Comparison of ENCODE assay signal across 26 cellular contexts in genomic region chr18:47779381-47779780, GRCh38.
DNase-seq lines count a peak whose midpoint lies in the region; ATAC-seq, FAIRE-seq and TF ChIP-seq lines count a peak whose summit lies in the region.
"Had no signal": no experiment of that assay in that cellular context is flagged by ENCODE, and none has a peak within 500 bp of the region (broad histone marks: within the 10 kb centered on the region; RNA-seq: fewer than 3 reads in every experiment).

No MANE protein-coding gene starts in this region.

- TF ChIP-seq POLR2A in HepG2 (IDR thresholded peaks at IDR 0.05; ENCODE audit: insufficient read depth in 1 of 2, low read depth in 2 of 2, low read length in 2 of 2): no peak
- no peak for TF ChIP-seq POLR2A in right lobe of liver (IDR thresholded peaks at IDR 0.05)

- in situ Hi-C loops in HepG2 (cut with HindIII; ENCODE audit: extremely low pct_ligation_motif_present, low pct_unique_long_range_greater_than_20kb): no loop called here

- no peak overlapping the region for H3K4me3 Mint-ChIP-seq in WTC11
- H3K4me3 Mint-ChIP-seq in stimulated activated effector memory CD8-positive, alpha-beta T cell treated with anti-CD3 and anti-CD28 coated beads, Interleukin-12 subunit alpha, Interleukin-12 subunit beta, amount 100 ng/mL, for 72 hours: no peak overlapping the region
- no peak overlapping the region for H3K4me3 Mint-ChIP-seq in CD4-positive, alpha-beta memory T cell
- H3K4me3 Mint-ChIP-seq: B cell, CD14-positive monocyte, IgD-negative memory B cell had no signal

- TF ChIP-seq RAD21 in HepG2 (CRISPR knock-in tag; IDR thresholded peaks at IDR 0.05): no peak

- TF ChIP-seq CTCF in HepG2 (CRISPR knock-in tag; IDR thresholded peaks at IDR 0.05) (no peak), right lobe of liver (IDR thresholded peaks at IDR 0.05) (no peak), WTC11 (IDR thresholded peaks at IDR 0.05) (no peak)

- CTCF ChIA-PET in HepG2 (lab: Yijun Ruan, JAX; ENCODE audit: low intra/inter-chr PET ratio, low total read pairs) (no interaction called here), WTC11 (lab: Charles Lee) (no interaction called here)
- CTCF ChIA-PET in CD4-positive, alpha-beta memory T cell (lab: Charles Lee; ENCODE audit: partially characterized antibody): no interaction called here

- no peak for DNase-seq in HepG2 (ENCODE audit: low spot score)
- no peak for DNase-seq in right lobe of liver
- DNase-seq in WTC11 (ENCODE audit: low spot score): no peak
- peak; percentile 9 for DNase-seq in glomerular visceral epithelial cell (ENCODE audit: extremely low spot score)
- no peak for DNase-seq in stimulated activated effector memory CD8-positive, alpha-beta T cell treated with anti-CD3 and anti-CD28 coated beads, Interleukin-12 subunit alpha, Interleukin-12 subunit beta, amount 100 ng/mL, for 72 hours (ENCODE audit: low spot score in 2 of 2)
- no peak for DNase-seq in CD4-positive, alpha-beta memory T cell
- DNase-seq in NCI-H1930 (lab: John Stamatoyannopoulos, UW): no peak
- DNase-seq in dermis blood vessel endothelial cell: no peak
- DNase-seq: DMS53, GF-D8, Karpas-422, NCI-H1092, NCI-H1436 treated with DMSO at 0.1 percent for 48 hours, NCI-H2081, NCI-H2171, NCI-H526, SIG-M5, SK-N-SH had no signal

- WGBS in HepG2 (ENCODE audit: low lambda C conversion rate): 4% methylated on average over 3 of the region's 3 CpGs
- WGBS in right lobe of liver (ENCODE audit: insufficient coverage, low coverage, low lambda C conversion rate, missing lambda C conversion rate): 78% methylated on average over 3 of the region's 3 CpGs

- H3K9me3 ChIP-seq in HepG2 (ENCODE audit: low read length) (peaks cover 6% of the 10 kb centered on the region), right lobe of liver (no peaks in the 10 kb centered on the region)
- peaks cover 0 to 3% of the 10 kb centered on the region in 2 donors for H3K9me3 ChIP-seq in CD4-positive, alpha-beta memory T cell (ENCODE audit: control insufficient read depth in 1 of 2, low read length in 2 of 2)
- H3K9me3 ChIP-seq: SK-N-SH had no signal

- H3K27me3 Mint-ChIP-seq in WTC11 (ENCODE audit: low read depth): no peaks in the 10 kb centered on the region
- H3K27me3 Mint-ChIP-seq in CD4-positive, alpha-beta memory T cell: peaks cover 6 to 16% of the 10 kb centered on the region in 2 donors

- H3K4me2 ChIP-seq in HepG2 (ENCODE audit: low read depth, low read length): no peak overlapping the region
- H3K4me2 ChIP-seq: SK-N-SH had no signal

- H3K4me3 ChIP-seq in HepG2 (replicated peaks in 1 of 3; ENCODE audit: insufficient read depth in 1 of 3, low read depth in 2 of 3, low read length in 3 of 3): no peak overlapping the region
- no peak overlapping the region for H3K4me3 ChIP-seq in right lobe of liver
- H3K4me3 ChIP-seq in CD4-positive, alpha-beta memory T cell (ENCODE audit: low read length in 2 of 2): no peak overlapping the region

- no peak for FAIRE-seq in HepG2 (lab: Jason Lieb, UNC)
- FAIRE-seq: A204.1, D721Med, GM19239, H1 had no signal

- TF ChIP-seq EP300 in HepG2 (IDR thresholded peaks at IDR 0.05; ENCODE audit: low read depth in 2 of 2, low read length in 2 of 2) (no peak), HepG2 (CRISPR knock-in tag; IDR thresholded peaks at IDR 0.05; ENCODE audit: borderline replicate concordance) (no peak)

- H4K20me1 ChIP-seq in HepG2 (ENCODE audit: insufficient read depth, low read length): no peaks in the 10 kb centered on the region

- no peaks in the 10 kb centered on the region for H3K79me2 ChIP-seq in HepG2 (ENCODE audit: insufficient read depth, low read length)

- no peaks in the 10 kb centered on the region for H3K4me1 ChIP-seq in HepG2 (ENCODE audit: insufficient read depth, low read length)
- no peaks in the 10 kb centered on the region for H3K4me1 ChIP-seq in right lobe of liver
- no peaks in the 10 kb centered on the region for H3K4me1 ChIP-seq in CD4-positive, alpha-beta memory T cell (ENCODE audit: insufficient read depth, low read length)

- peaks cover 2 to 5% of the 10 kb centered on the region in 2 experiments; a peak in 3 of 5 replicates for H3K27me3 ChIP-seq in HepG2 (ENCODE audit: control insufficient read depth in 1 of 2, insufficient read depth in 2 of 2, low read length in 2 of 2)
- H3K27me3 ChIP-seq in right lobe of liver: no peaks in the 10 kb centered on the region
- no peaks in the 10 kb centered on the region for H3K27me3 ChIP-seq in CD4-positive, alpha-beta memory T cell (ENCODE audit: insufficient read depth, low read length)

- H3K36me3 ChIP-seq in HepG2 (replicated peaks in 1 of 2; ENCODE audit: control insufficient read depth in 1 of 2, insufficient read depth in 2 of 2, low read length in 2 of 2): no peaks in the 10 kb centered on the region
- no peaks in the 10 kb centered on the region for H3K36me3 ChIP-seq in right lobe of liver
- H3K36me3 ChIP-seq in CD4-positive, alpha-beta memory T cell (ENCODE audit: insufficient read depth, low read length): no peaks in the 10 kb centered on the region

- H3K27ac ChIP-seq in HepG2 (ENCODE audit: extremely low read length, insufficient read depth, low read length) (no peak overlapping the region), right lobe of liver (no peak overlapping the region)
- H3K27ac ChIP-seq in CD4-positive, alpha-beta memory T cell (ENCODE audit: low read depth, low read length): no peak overlapping the region

- intact Hi-C loops in HepG2 (cut with micrococcal nuclease; ENCODE audit: unreplicated experiment) (no loop called here), right lobe of liver (cut with DNase I) (loop anchor here (10.0 kb wide), 1 partner anchor 245 kb away; no protein-coding TSS in a partner anchor)
- intact Hi-C loops in CD4-positive, alpha-beta memory T cell (cut with micrococcal nuclease): no loop called here

- ATAC-seq in HepG2 (no peak), right lobe of liver (no peak), WTC11 (no peak)
- ATAC-seq in stimulated activated effector memory CD8-positive, alpha-beta T cell treated with anti-CD3 and anti-CD28 coated beads, Interleukin-12 subunit alpha, Interleukin-12 subunit beta, amount 100 ng/mL, for 72 hours: no peak
- ATAC-seq: HCT116 had no signal

- H3K9me3 Mint-ChIP-seq in WTC11: peaks cover 6% of the 10 kb centered on the region
- H3K9me3 Mint-ChIP-seq in stimulated activated effector memory CD8-positive, alpha-beta T cell treated with anti-CD3 and anti-CD28 coated beads, Interleukin-12 subunit alpha, Interleukin-12 subunit beta, amount 100 ng/mL, for 72 hours: peaks cover 6% of the 10 kb centered on the region
- peaks cover 2 to 20% (median 15%) of the 10 kb centered on the region in 8 donors for H3K9me3 Mint-ChIP-seq in CD4-positive, alpha-beta memory T cell

- POLR2A ChIA-PET in HepG2 (lab: Yijun Ruan, JAX): no interaction called here
- POLR2A ChIA-PET in WTC11 (lab: Charles Lee): no interaction called here
- POLR2A ChIA-PET in CD4-positive, alpha-beta memory T cell (lab: Charles Lee; ENCODE audit: partially characterized antibody): no interaction called here

- H3K27ac Mint-ChIP-seq in WTC11: peak overlapping the region; percentile 31; the same call in 1 of the 2 replicates
- H3K27ac Mint-ChIP-seq in stimulated activated effector memory CD8-positive, alpha-beta T cell treated with anti-CD3 and anti-CD28 coated beads, Interleukin-12 subunit alpha, Interleukin-12 subunit beta, amount 100 ng/mL, for 72 hours: peak overlapping the region; percentile 29
- no peak overlapping the region for H3K27ac Mint-ChIP-seq in CD4-positive, alpha-beta memory T cell
- H3K27ac Mint-ChIP-seq: B cell, IgD-negative memory B cell had no signal

- no TSS peak for BruUV-seq in HepG2 (replicated peaks; lab: Mats Ljungman, UMichigan)

- H2AFZ ChIP-seq in HepG2 (ENCODE audit: low read length): no peak overlapping the region

- peaks cover 5% of the 10 kb centered on the region for H3K36me3 Mint-ChIP-seq in WTC11
- no peaks in the 10 kb centered on the region for H3K36me3 Mint-ChIP-seq in stimulated activated effector memory CD8-positive, alpha-beta T cell treated with anti-CD3 and anti-CD28 coated beads, Interleukin-12 subunit alpha, Interleukin-12 subunit beta, amount 100 ng/mL, for 72 hours
- H3K36me3 Mint-ChIP-seq in CD4-positive, alpha-beta memory T cell: peaks cover 0 to 5% of the 10 kb centered on the region in 2 donors
- H3K36me3 Mint-ChIP-seq: CD14-positive monocyte, IgD-negative memory B cell had no signal

- 0 out of 2 replicates have a peak, but pooled peaks cover 3% of the 10 kb centered on the region for H3K4me1 Mint-ChIP-seq in WTC11
- H3K4me1 Mint-ChIP-seq in stimulated activated effector memory CD8-positive, alpha-beta T cell treated with anti-CD3 and anti-CD28 coated beads, Interleukin-12 subunit alpha, Interleukin-12 subunit beta, amount 100 ng/mL, for 72 hours: no peaks in the 10 kb centered on the region
- no peaks in the 10 kb centered on the region for H3K4me1 Mint-ChIP-seq in CD4-positive, alpha-beta memory T cell
- H3K4me1 Mint-ChIP-seq: B cell, CD14-positive monocyte, IgD-negative memory B cell had no signal

- H3K9ac ChIP-seq in HepG2 (ENCODE audit: insufficient read depth, low read depth, low read length): no peak overlapping the region
- H3K9ac ChIP-seq: SK-N-SH had no signal

TF ChIP-seq in HepG2, 621 proteins besides CTCF, POLR2A, EP300 and RAD21:
- TF ChIP-seq, protein P1, sequence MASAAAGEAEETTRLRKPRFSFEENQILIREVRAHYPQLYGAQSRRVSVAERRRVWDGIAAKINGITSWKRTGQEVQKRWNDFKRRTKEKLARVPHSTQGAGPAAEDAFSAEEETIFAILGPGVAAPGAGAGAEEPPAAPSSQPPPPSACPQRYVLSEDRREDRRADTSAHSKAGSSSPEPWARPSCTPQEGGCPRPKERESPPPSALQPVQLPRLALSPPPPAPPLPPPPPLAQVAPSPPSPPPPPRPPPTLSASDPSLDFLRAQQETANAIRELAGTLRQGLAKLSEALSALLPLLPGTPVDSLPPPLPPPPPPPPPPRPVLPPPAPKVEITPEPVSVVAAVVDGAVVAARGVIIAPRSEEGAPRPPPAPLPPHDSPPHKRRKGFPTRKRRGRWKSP (CRISPR knock-in tag; IDR thresholded peaks at IDR 0.05): no peak
- TF ChIP-seq ZNF773 (CRISPR knock-in tag; IDR thresholded peaks at IDR 0.05; ENCODE audit: borderline replicate concordance) (no peak), CREB1 (IDR thresholded peaks at IDR 0.05) (peak; percentile 37), CREB1 (CRISPR knock-in tag; IDR thresholded peaks at IDR 0.05) (no peak)

TF ChIP-seq in WTC11, 78 proteins besides CTCF, POLR2A, EP300 and RAD21 (continues in another document):
- TF ChIP-seq, protein P2, sequence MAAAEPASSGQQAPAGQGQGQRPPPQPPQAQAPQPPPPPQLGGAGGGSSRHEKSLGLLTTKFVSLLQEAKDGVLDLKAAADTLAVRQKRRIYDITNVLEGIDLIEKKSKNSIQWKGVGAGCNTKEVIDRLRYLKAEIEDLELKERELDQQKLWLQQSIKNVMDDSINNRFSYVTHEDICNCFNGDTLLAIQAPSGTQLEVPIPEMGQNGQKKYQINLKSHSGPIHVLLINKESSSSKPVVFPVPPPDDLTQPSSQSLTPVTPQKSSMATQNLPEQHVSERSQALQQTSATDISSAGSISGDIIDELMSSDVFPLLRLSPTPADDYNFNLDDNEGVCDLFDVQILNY (CRISPR knock-in tag; IDR thresholded peaks at IDR 0.05): no peak
- TF ChIP-seq ESRRA (CRISPR knock-in tag; IDR thresholded peaks at IDR 0.05; ENCODE audit: borderline replicate concordance) (no peak), ELF4 (CRISPR knock-in tag; IDR thresholded peaks at IDR 0.05; ENCODE audit: low read depth) (no peak), CREM (CRISPR knock-in tag; IDR thresholded peaks at IDR 0.05) (no peak)

Comparison
In these comparisons a context has a peak if more than half of its experiments do, and no peak if none do; other contexts are left out.
1. intact Hi-C loops: an anchor here in right lobe of liver (10.0 kb wide); none called in HepG2 and CD4-positive, alpha-beta memory T cell.
2. H3K27ac Mint-ChIP-seq: peak in WTC11 (single experiment) and stimulated activated effector memory CD8-positive, alpha-beta T cell treated with anti-CD3 and anti-CD28 coated beads, Interleukin-12 subunit alpha, Interleukin-12 subunit beta, amount 100 ng/mL, for 72 hours (single experiment); none in CD4-positive, alpha-beta memory T cell (0 of 7).